In the genomic region with DNA sequence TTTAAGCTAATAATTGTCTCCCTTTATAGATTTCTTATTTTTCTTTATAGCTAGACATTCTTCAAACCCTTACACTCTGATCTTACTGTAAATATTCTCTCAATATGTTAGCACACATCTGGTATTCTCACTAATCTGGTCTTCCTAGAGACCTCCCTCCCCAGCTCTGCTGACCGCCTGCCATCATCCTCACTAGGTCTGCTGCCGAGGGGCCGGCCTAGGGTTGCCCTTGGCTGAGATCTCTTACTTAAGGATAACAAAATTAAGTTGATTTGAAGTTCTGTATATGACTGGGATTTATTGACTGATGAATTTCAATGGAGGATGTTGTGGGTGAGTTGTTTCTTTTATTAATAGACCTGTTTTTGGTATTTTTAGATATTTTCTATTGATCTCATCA, we compare ENCODE assay signal across 9 cellular contexts.
"Had no signal": no experiment of that assay in that cellular context is flagged by ENCODE, and none has a peak within 500 bp of the region (broad histone marks: within the 10 kb centered on the region; RNA-seq: fewer than 3 reads in every experiment).

No MANE protein-coding gene starts in this region.

- H3K4me2 ChIP-seq: GM23338 had no signal

- H3K27ac ChIP-seq: GM23248 had no signal

- H2AFZ ChIP-seq: GM23248 had no signal

- H3K9me3 ChIP-seq: HAP-1 had no signal

- H3K4me3 ChIP-seq: GM23248, GM23338, HAP-1 had no signal

- ATAC-seq: GM23338, HCT116 had no signal

- H3K36me3 ChIP-seq: HAP-1 had no signal

- DNase-seq: GM23248, GOT3, H7, H9, HCEC 1CT, HFFc6 had no signal

- H3K9ac ChIP-seq: GM23248 had no signal

- H3K4me1 ChIP-seq: HAP-1 had no signal
